ENCODE assay signal across 8 cellular contexts in the genomic region with DNA sequence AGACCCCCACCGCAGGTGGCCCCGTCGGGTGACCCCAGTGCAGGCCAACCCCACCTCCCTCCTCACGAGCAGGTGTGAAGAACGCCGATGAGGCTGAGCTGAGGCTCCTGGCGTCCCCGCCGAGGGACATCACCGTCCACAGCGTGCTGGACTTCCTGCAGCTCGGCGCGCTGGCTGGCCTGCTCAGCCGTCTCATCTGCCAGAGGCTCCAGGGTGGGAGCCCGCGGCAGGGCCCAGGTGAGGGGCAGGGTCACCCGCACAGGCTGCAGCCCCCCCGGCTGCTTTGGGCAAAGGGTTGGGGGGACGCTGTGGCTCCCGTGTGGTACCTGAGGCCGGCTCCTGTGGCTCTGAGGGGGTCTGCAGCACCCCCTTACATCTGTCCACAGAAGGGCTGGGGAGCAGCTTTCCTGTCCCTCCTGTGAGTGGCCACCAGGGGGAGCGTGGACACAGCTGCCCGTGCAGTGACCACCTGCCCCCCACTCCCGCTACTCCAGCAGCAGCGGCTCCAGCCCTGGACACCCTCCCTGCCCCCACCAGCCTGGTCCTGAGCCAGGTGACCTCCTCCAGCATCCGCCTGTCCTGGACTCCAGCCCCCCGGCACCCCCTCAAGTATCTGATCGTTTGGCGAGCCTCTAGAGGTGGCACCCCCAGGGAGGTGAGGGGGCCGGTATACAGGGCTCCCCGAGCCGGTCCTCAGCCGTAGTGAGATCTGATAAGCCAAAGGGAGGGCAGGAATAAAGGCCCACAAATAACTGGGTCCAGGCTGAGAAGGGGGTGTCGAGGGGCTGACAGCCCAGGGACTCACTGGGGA. TPM values are rescaled to one million over a fixed set of nuclear protein-coding genes. Genes with fewer than 3 reads are reported as not detected.
DNase-seq lines count a peak whose midpoint lies in the region; ATAC-seq and TF ChIP-seq lines count a peak whose summit lies in the region.

No MANE protein-coding gene starts in this region.

- H2BK5ac ChIP-seq in mesenchymal stem cell (ENCODE audit: low read depth, low read length, poor library complexity, severe bottlenecking), result no peak overlapping the region

- no peak overlapping the region for H3K23ac ChIP-seq in mesenchymal stem cell (ENCODE audit: low read length in 2 of 2)

- H3K4ac ChIP-seq in mesenchymal stem cell (ENCODE audit: low read depth in 1 of 2, low read length in 2 of 2), result no peak overlapping the region

- no peak overlapping the region for H4K91ac ChIP-seq in mesenchymal stem cell (ENCODE audit: low read length)

- H3K4me3 ChIP-seq in coronary artery, result no peak overlapping the region
- H3K4me3 ChIP-seq in mesenchymal stem cell (ENCODE audit: insufficient read depth in 1 of 2, low read depth in 1 of 2, low read length in 2 of 2), result no peak overlapping the region

- no peaks in the 10 kb centered on the region for H3K79me1 ChIP-seq in mesenchymal stem cell (replicated peaks; ENCODE audit: low read length, poor library complexity, severe bottlenecking)

- H4K8ac ChIP-seq in mesenchymal stem cell (ENCODE audit: low read length), result no peak overlapping the region

- H2BK120ac ChIP-seq in mesenchymal stem cell (ENCODE audit: low read depth, low read length), result no peak overlapping the region

- H3K14ac ChIP-seq in mesenchymal stem cell (ENCODE audit: low read length in 2 of 2), result no peak overlapping the region

- no peak overlapping the region for H3K9ac ChIP-seq in mesenchymal stem cell (ENCODE audit: low read length)

- H2AFZ ChIP-seq in mesenchymal stem cell (ENCODE audit: low read depth, low read length), result no peak overlapping the region

- H3K18ac ChIP-seq in mesenchymal stem cell (ENCODE audit: low read depth in 1 of 2, low read length in 2 of 2), result no peak overlapping the region

- no peak overlapping the region for H2AK5ac ChIP-seq in mesenchymal stem cell (ENCODE audit: low read length, severe bottlenecking)

- no peaks in the 10 kb centered on the region for H3K36me3 ChIP-seq in mesenchymal stem cell (ENCODE audit: control insufficient read depth in 1 of 2, insufficient read depth in 2 of 2, low read depth in 1 of 2, low read length in 2 of 2)

- H3K27ac ChIP-seq in C4-2B (no peak overlapping the region), coronary artery (no peak overlapping the region), mesenchymal stem cell (ENCODE audit: low read length, poor library complexity, severe bottlenecking) (no peak overlapping the region)

- ATAC-seq in HG02588 (IDR thresholded peaks at IDR 0.05; ENCODE audit: unreplicated experiment) (no peak), GM18517 (IDR thresholded peaks at IDR 0.05; ENCODE audit: unreplicated experiment) (no peak)

- no peaks in the 10 kb centered on the region for H3K9me3 ChIP-seq in mesenchymal stem cell (ENCODE audit: control insufficient read depth, low read length)

- TF ChIP-seq CTCF in C4-2B (conservative IDR thresholded peaks at IDR 0.05), result peak; percentile 91
- peak; percentile 55 for TF ChIP-seq CTCF in GM20000 (IDR thresholded peaks at IDR 0.05; ENCODE audit: extremely low read depth, missing control alignments)
- peak; percentile 66 for TF ChIP-seq CTCF in coronary artery (IDR thresholded peaks at IDR 0.05)

- no peak overlapping the region for H3K4me2 ChIP-seq in mesenchymal stem cell (ENCODE audit: low read length, poor library complexity, severe bottlenecking)

- DNase-seq in GM20000 (ENCODE audit: low spot score) (peak; percentile 77), RKO (ENCODE audit: low spot score) (peak; percentile 55), coronary artery (ENCODE audit: low spot score) (no peak), mesenchymal stem cell (peak; percentile 33)
- DNase-seq in NK-92 treated with Interleukin-12 subunit alpha and Interleukin-12 subunit beta, amount 100 ng/mL, for 24 hours (lab: John Stamatoyannopoulos, UW), result no peak

- H3K4me1 ChIP-seq in mesenchymal stem cell (ENCODE audit: control insufficient read depth, insufficient read depth, low read depth, low read length), result peaks cover 8% of the 10 kb centered on the region

- WGBS in mesenchymal stem cell, result 62% methylated on average over 35 of the region's 35 CpGs

- H3K27me3 ChIP-seq in mesenchymal stem cell (ENCODE audit: control insufficient read depth in 1 of 2, insufficient read depth in 1 of 2, low read length in 2 of 2), result peaks cover 23 to 69% of the 10 kb centered on the region in 2 experiments

- no peak overlapping the region for H2BK12ac ChIP-seq in mesenchymal stem cell (ENCODE audit: low read length in 2 of 2)

- H2BK15ac ChIP-seq in mesenchymal stem cell (ENCODE audit: low read depth, poor library complexity, severe bottlenecking), result peak overlapping the region; percentile 15

RNA-seq across cellular contexts. Expression of a gene that starts 16.5 kb away (rescaled TPM):
- not detected for polyA plus RNA-seq in mesenchymal stem cell (2013, experiment 1 of 2)
- polyA plus RNA-seq in mesenchymal stem cell (2013, experiment 2 of 2), result not detected

RNA-seq across cellular contexts. Expression of a gene that starts 36.9 kb away (rescaled TPM):
- 62.8 TPM for polyA plus RNA-seq in mesenchymal stem cell (2013, experiment 1 of 2)
- polyA plus RNA-seq in mesenchymal stem cell (2013, experiment 2 of 2), result 60.5 TPM

RNA-seq across cellular contexts. Expression of a gene that starts 51.7 kb away (rescaled TPM):
- not detected for polyA plus RNA-seq in mesenchymal stem cell (2013, experiment 1 of 2)
- not detected for polyA plus RNA-seq in mesenchymal stem cell (2013, experiment 2 of 2)

RNA-seq across cellular contexts. Expression of a gene that starts 55.2 kb away (rescaled TPM):
- 0.10 TPM for polyA plus RNA-seq in mesenchymal stem cell (2013, experiment 1 of 2)
- polyA plus RNA-seq in mesenchymal stem cell (2013, experiment 2 of 2), result not detected

Comparison
In these comparisons a context has a peak if more than half of its experiments do, and no peak if none do; other contexts are left out.
1. DNase-seq: peak in GM20000 (single experiment), RKO (single experiment) and mesenchymal stem cell (single experiment); none in coronary artery (single experiment) and NK-92 treated with Interleukin-12 subunit alpha and Interleukin-12 subunit beta, amount 100 ng/mL, for 24 hours (single experiment).
2. Peak in every context shown above with its lines, with median percentiles within 50 percentile points of each other: CTCF ChIP-seq.